Comparison of ENCODE assay signal across 19 cellular contexts in genomic region chr13:51015973-51016372, GRCh38.
"Had no signal": no experiment of that assay in that cellular context is flagged by ENCODE, and none has a peak within 500 bp of the region (broad histone marks: within the 10 kb centered on the region; RNA-seq: fewer than 3 reads in every experiment).

No MANE protein-coding gene starts in this region.

- H3K27ac ChIP-seq: coronary artery, heart right ventricle, pancreas, psoas muscle, right atrium auricular region, upper lobe of right lung had no signal

- H3K4me1 ChIP-seq: heart right ventricle, pancreas, psoas muscle, right atrium auricular region, upper lobe of right lung had no signal

- H3K27me3 ChIP-seq: heart right ventricle, pancreas, right atrium auricular region, upper lobe of right lung had no signal

- DNase-seq: activated B cell treated with CpG ODN at 0.5 μM for 24 hours; activated CD4-positive, alpha-beta memory T cell treated with anti-CD3 and anti-CD28 coated beads for 36 hours; activated CD4-positive, alpha-beta T cell treated with anti-CD3 and anti-CD28 coated beads for 48 hours; activated naive CD4-positive, alpha-beta T cell treated with Interleukin-2 at 50 U/mL for 16 hours; activated naive CD8-positive, alpha-beta T cell treated with anti-CD3 and anti-CD28 coated beads for 36 hours; activated T-cell treated with anti-CD3 and anti-CD28 coated beads, Interleukin-2, amount 50 U/mL, for 48 hours; heart right ventricle; islet precursor cell; left cardiac atrium; pancreas; psoas muscle; stimulated activated CD4-positive, alpha-beta T cell treated with anti-CD3 and anti-CD28 coated beads, Interleukin-4, amount 100 ng/mL, for 4 hours; stimulated activated naive CD8-positive, alpha-beta T cell treated with anti-CD3 and anti-CD28 coated beads, Interleukin-15, Interleukin-2, amounts not matched to agents 100 U/mL and 50 U/mL, for 24 hours; upper lobe of right lung had no signal

- ATAC-seq: heart right ventricle; left cardiac atrium; natural killer cell treated with Interleukin-12 subunit alpha and Interleukin-12 subunit beta and Interleukin-15 and Interleukin-18, amount 100 ng/mL, for 72 hours; pancreas; psoas muscle; stimulated activated naive CD8-positive, alpha-beta T cell treated with anti-CD3 and anti-CD28 coated beads, Interleukin-15, Interleukin-2, amounts not matched to agents 100 U/mL and 50 U/mL, for 24 hours; upper lobe of right lung had no signal

- H3K27ac Mint-ChIP-seq: activated B cell treated with CpG ODN at 0.5 μM for 24 hours; activated CD4-positive, alpha-beta memory T cell treated with anti-CD3 and anti-CD28 coated beads for 36 hours; activated naive CD8-positive, alpha-beta T cell treated with anti-CD3 and anti-CD28 coated beads for 36 hours; memory B cell; natural killer cell treated with Interleukin-12 subunit alpha and Interleukin-12 subunit beta and Interleukin-15 and Interleukin-18, amount 100 ng/mL, for 72 hours had no signal

- H3K36me3 ChIP-seq: heart right ventricle, pancreas, right atrium auricular region, upper lobe of right lung had no signal

- FAIRE-seq: astrocyte, pancreas had no signal

- H3K9me3 Mint-ChIP-seq: natural killer cell treated with Interleukin-12 subunit alpha and Interleukin-12 subunit beta and Interleukin-15 and Interleukin-18, amount 100 ng/mL, for 72 hours had no signal

- H3K27me3 Mint-ChIP-seq: activated naive CD8-positive, alpha-beta T cell treated with anti-CD3 and anti-CD28 coated beads for 36 hours had no signal

- H3K36me3 Mint-ChIP-seq: activated CD4-positive, alpha-beta memory T cell treated with anti-CD3 and anti-CD28 coated beads for 36 hours; activated naive CD8-positive, alpha-beta T cell treated with anti-CD3 and anti-CD28 coated beads for 36 hours had no signal

- H3K4me1 Mint-ChIP-seq: activated B cell treated with CpG ODN at 0.5 μM for 24 hours; activated naive CD8-positive, alpha-beta T cell treated with anti-CD3 and anti-CD28 coated beads for 36 hours; memory B cell had no signal

- H3K9me3 ChIP-seq: pancreas, psoas muscle had no signal

- H3K4me3 Mint-ChIP-seq: activated B cell treated with CpG ODN at 0.5 μM for 24 hours; activated CD4-positive, alpha-beta memory T cell treated with anti-CD3 and anti-CD28 coated beads for 36 hours; activated naive CD8-positive, alpha-beta T cell treated with anti-CD3 and anti-CD28 coated beads for 36 hours; memory B cell; natural killer cell treated with Interleukin-12 subunit alpha and Interleukin-12 subunit beta and Interleukin-15 and Interleukin-18, amount 100 ng/mL, for 72 hours had no signal

- H3K4me3 ChIP-seq: coronary artery, heart right ventricle, pancreas, psoas muscle, right atrium auricular region, upper lobe of right lung had no signal
